ENCODE assay signal across 9 cellular contexts in the genomic region with DNA sequence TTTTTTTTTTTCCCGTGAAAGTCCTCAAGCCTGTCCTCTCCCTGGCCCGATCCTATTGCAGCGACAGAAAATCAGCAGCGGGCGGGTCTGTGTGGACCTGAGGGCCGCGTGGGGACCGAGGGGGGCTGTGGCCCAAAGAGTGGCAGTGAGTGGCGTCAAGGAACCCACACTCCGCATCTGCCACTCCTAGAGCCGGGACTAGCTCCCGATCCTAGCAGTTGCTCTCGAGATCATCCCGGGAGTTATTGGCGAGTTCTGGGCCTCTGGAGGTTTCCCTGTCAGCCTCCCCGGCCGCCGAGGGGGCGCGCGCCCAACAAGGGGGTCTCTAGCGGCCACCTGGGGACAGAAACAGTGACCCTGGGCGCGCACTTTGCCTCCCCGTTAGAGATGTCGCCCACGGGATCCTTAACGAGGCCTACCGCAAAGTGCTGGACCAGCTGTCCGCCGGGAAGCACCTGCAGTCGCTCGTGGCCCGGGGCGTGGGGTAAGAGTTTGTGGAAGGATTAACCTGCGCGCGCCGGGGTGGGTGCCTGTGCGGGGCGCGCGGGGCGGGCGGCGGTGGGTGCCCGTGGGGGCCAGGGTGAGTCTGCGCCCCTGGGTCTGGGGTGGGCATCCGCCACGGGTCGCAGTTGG. TPM values are rescaled to one million over a fixed set of nuclear protein-coding genes. Genes with fewer than 3 reads are reported as not detected.
DNase-seq lines count a peak whose midpoint lies in the region; ATAC-seq, FAIRE-seq and TF ChIP-seq lines count a peak whose summit lies in the region.
"Had no signal": no experiment of that assay in that cellular context is flagged by ENCODE, and none has a peak within 500 bp of the region (broad histone marks: within the 10 kb centered on the region; RNA-seq: fewer than 3 reads in every experiment).

No MANE protein-coding gene starts in this region.

- CTCF ChIA-PET in SK-N-SH (lab: Yijun Ruan, JAX): interaction anchor here (0.9 kb wide), 1 partner anchor 44 kb away, joined by 3 read pairs; no protein-coding TSS in a partner anchor

- 11% methylated on average over 18 of the region's 51 CpGs for WGBS in SK-N-SH (ENCODE audit: low lambda C conversion rate)

- H2AFZ ChIP-seq in SK-N-SH (ENCODE audit: low read depth): no peak overlapping the region

- peak overlapping the region; percentile 82 for H3K4me2 ChIP-seq in SK-N-SH

- H3K79me2 ChIP-seq in SK-N-SH (ENCODE audit: insufficient read depth): no peaks in the 10 kb centered on the region

- no peak for FAIRE-seq in GM12891 (lab: Jason Lieb, UNC)

- H3K27ac ChIP-seq in SK-N-SH (ENCODE audit: low read depth in 2 of 2, low read length in 1 of 2) (no peak overlapping the region), brain microvascular endothelial cell (no peak overlapping the region)

- POLR2A ChIA-PET in SK-N-SH (lab: Yijun Ruan, JAX): no interaction called here

- H3K4me1 ChIP-seq in SK-N-SH (ENCODE audit: control insufficient read depth in 1 of 2, insufficient read depth in 2 of 2, low read depth in 1 of 2, low read length in 1 of 2): no peaks in the 10 kb centered on the region

- DNase-seq in GM12891 (ENCODE audit: insufficient read length, low spot score): peak; percentile 13
- DNase-seq in SK-N-SH: peak; percentile 30
- DNase-seq in left ventricle myocardium superior: peak; percentile 19
- no peak for DNase-seq in skeletal muscle cell (ENCODE audit: low read depth)
- DNase-seq in brain microvascular endothelial cell: no peak
- no peak for DNase-seq in DMS114 treated with DMSO at 0.1 percent for 48 hours (lab: John Stamatoyannopoulos, UW; ENCODE audit: unreplicated experiment)
- DNase-seq in kidney glomerular epithelial cell (lab: John Stamatoyannopoulos, UW): no peak

- H3F3A ChIP-seq in SK-N-SH (replicated peaks; ENCODE audit: insufficient read depth): no peaks in the 10 kb centered on the region

- H3K9me3 ChIP-seq in SK-N-SH: no peaks in the 10 kb centered on the region

- no peak for TF ChIP-seq EP300 in SK-N-SH (IDR thresholded peaks at IDR 0.05; ENCODE audit: borderline replicate concordance in 1 of 2, low read depth in 1 of 2, low read length in 1 of 2)

- no peak for TF ChIP-seq RAD21 in SK-N-SH (IDR thresholded peaks at IDR 0.05; ENCODE audit: low read length)

- TF ChIP-seq POLR2A in GM12891 (IDR thresholded peaks at IDR 0.05; ENCODE audit: low read depth, low read length): no peak

- ATAC-seq in left ventricle myocardium superior: no peak
- no peak for ATAC-seq in GM21528 (IDR thresholded peaks at IDR 0.05; ENCODE audit: low FRiP score, unreplicated experiment)

- no peak overlapping the region for H3K9ac ChIP-seq in SK-N-SH

- no peak for TF ChIP-seq CTCF in SK-N-SH (IDR thresholded peaks at IDR 0.05)
- no peak for TF ChIP-seq CTCF in brain microvascular endothelial cell (IDR thresholded peaks at IDR 0.05; ENCODE audit: low read depth, low read length, missing control alignments)

- in situ Hi-C loops in brain microvascular endothelial cell (cut with HindIII; ENCODE audit: low pct_ligation_motif_present, low sequenced_read_pairs): no loop called here

- H3K4me3 ChIP-seq in SK-N-SH (ENCODE audit: low read depth in 2 of 2, low read length in 1 of 2) (peak overlapping the region in 1 of 2 experiments; percentile 58; a peak in 3 of 4 replicates), skeletal muscle cell (ENCODE audit: low read depth, low read length) (peak overlapping the region; percentile 27), brain microvascular endothelial cell (ENCODE audit: low read depth, low read length) (no peak overlapping the region)

- H3K36me3 ChIP-seq in SK-N-SH (replicated peaks in 1 of 2; ENCODE audit: control insufficient read depth in 1 of 2, insufficient read depth in 2 of 2, low read length in 1 of 2): no peaks in the 10 kb centered on the region
- H3K36me3 ChIP-seq in brain microvascular endothelial cell (replicated peaks): no peaks in the 10 kb centered on the region

- H3K9me2 ChIP-seq in SK-N-SH: no peaks in the 10 kb centered on the region

- intact Hi-C loops in left ventricle myocardium superior (cut with micrococcal nuclease): no loop called here

- H3K27me3 ChIP-seq in SK-N-SH (ENCODE audit: insufficient read depth) (peaks cover 75% of the 10 kb centered on the region), brain microvascular endothelial cell (replicated peaks) (peaks cover 76% of the 10 kb centered on the region)

- no peaks in the 10 kb centered on the region for H4K20me1 ChIP-seq in SK-N-SH (ENCODE audit: insufficient read depth)

TF ChIP-seq in GM12891, 5 proteins besides CTCF, POLR2A, EP300 and RAD21:
- TF ChIP-seq SPI1 (IDR thresholded peaks at IDR 0.05; ENCODE audit: low read depth, low read length): no peak
- TF ChIP-seq PAX5 (IDR thresholded peaks at IDR 0.05; ENCODE audit: insufficient read depth, low read length, severe bottlenecking): no peak
- no peak for TF ChIP-seq POU2F2 (IDR thresholded peaks at IDR 0.05; ENCODE audit: low read depth, low read length)

TF ChIP-seq in SK-N-SH, 30 proteins besides CTCF, POLR2A, EP300 and RAD21:
- no peak for TF ChIP-seq EZH2phosphoT487 (IDR thresholded peaks at IDR 0.05; ENCODE audit: borderline replicate concordance, low read depth)
- TF ChIP-seq, protein P1, sequence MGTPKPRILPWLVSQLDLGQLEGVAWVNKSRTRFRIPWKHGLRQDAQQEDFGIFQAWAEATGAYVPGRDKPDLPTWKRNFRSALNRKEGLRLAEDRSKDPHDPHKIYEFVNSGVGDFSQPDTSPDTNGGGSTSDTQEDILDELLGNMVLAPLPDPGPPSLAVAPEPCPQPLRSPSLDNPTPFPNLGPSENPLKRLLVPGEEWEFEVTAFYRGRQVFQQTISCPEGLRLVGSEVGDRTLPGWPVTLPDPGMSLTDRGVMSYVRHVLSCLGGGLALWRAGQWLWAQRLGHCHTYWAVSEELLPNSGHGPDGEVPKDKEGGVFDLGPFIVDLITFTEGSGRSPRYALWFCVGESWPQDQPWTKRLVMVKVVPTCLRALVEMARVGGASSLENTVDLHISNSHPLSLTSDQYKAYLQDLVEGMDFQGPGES (IDR thresholded peaks at IDR 0.05; ENCODE audit: low read depth, low read length): no peak
- TF ChIP-seq FOSL2 (IDR thresholded peaks at IDR 0.05; ENCODE audit: borderline replicate concordance, low read depth): no peak

RNA-seq across cellular contexts. Expression of a gene that starts 3.3 kb away (rescaled TPM):
- polyA plus RNA-seq in GM12891 (2012; ENCODE audit: low read depth, missing spikeins): not detected
- not detected in 2 replicates for polyA plus RNA-seq in SK-N-SH (2012; rRNA removed)
- not detected in 2 replicates for polyA plus RNA-seq in SK-N-SH (2012; cell fraction: cytosol; rRNA removed)
- polyA plus RNA-seq in SK-N-SH (2012; cell fraction: nucleus; rRNA removed): not detected in 2 replicates
- 0.17 TPM for total RNA-seq in left ventricle myocardium superior
- total RNA-seq: kidney epithelial cell had no signal

Comparison
In these comparisons a context has a peak if more than half of its experiments do, and no peak if none do; other contexts are left out.
1. DNase-seq: peak in GM12891 (single experiment), SK-N-SH (single experiment) and left ventricle myocardium superior (single experiment); none in skeletal muscle cell (single experiment), brain microvascular endothelial cell (single experiment), DMS114 treated with DMSO at 0.1 percent for 48 hours (single experiment) and kidney glomerular epithelial cell (single experiment).